ENCODE assay signal across 27 cellular contexts in genomic region chr2:128332091-128332634, GRCh38.
"Had no signal": no experiment of that assay in that cellular context is flagged by ENCODE, and none has a peak within 500 bp of the region (broad histone marks: within the 10 kb centered on the region; RNA-seq: fewer than 3 reads in every experiment).

No MANE protein-coding gene starts in this region.

- H3K4me3 ChIP-seq: colonic mucosa, left ventricle myocardium inferior, lower lobe of right lung, smooth muscle cell, suprapubic skin, transverse colon, upper lobe of right lung, uterus had no signal

- H3K27ac ChIP-seq: colonic mucosa, left ventricle myocardium inferior, lower lobe of right lung, neutrophil, parathyroid adenoma, suprapubic skin, transverse colon, upper lobe of right lung, uterus had no signal

- H3K9me3 ChIP-seq: colonic mucosa had no signal

- DNase-seq: colonic mucosa; effector memory CD4-positive, alpha-beta T cell; hypothalamus; immature natural killer cell; islet precursor cell; kidney glomerular epithelial cell; left colon; left ventricle myocardium inferior; lower lobe of right lung; naive thymus-derived CD8-positive, alpha-beta T cell; stimulated activated CD4-positive, alpha-beta T cell treated with anti-CD3 and anti-CD28 coated beads, Interleukin-12 subunit alpha, Interleukin-12 subunit beta, amount 100 ng/mL, for 4 hours; stimulated activated CD4-positive, alpha-beta T cell treated with anti-CD3 and anti-CD28 coated beads, Interleukin-1b, Interleukin-23, amount 100 ng/mL, for 48 hours; stimulated activated CD4-positive, alpha-beta T cell treated with anti-CD3 and anti-CD28 coated beads, Interleukin-4, amount 100 ng/mL, for 1 hour; stimulated activated CD8-positive, alpha-beta memory T cell treated with anti-CD3 and anti-CD28 coated beads, Interleukin-4, amount 100 ng/mL, for 48 hours; stimulated activated naive CD4-positive, alpha-beta T cell; stimulated activated naive CD8-positive, alpha-beta T cell treated with anti-CD3 and anti-CD28 coated beads, Interleukin-15, amount 100 ng/mL, for 72 hours; transverse colon; upper lobe of right lung; uterus had no signal

- H3K4me1 Mint-ChIP-seq: immature natural killer cell; naive thymus-derived CD8-positive, alpha-beta T cell; neural crest cell had no signal

- H3K27ac Mint-ChIP-seq: dendritic cell treated with granulocyte-macrophage colony-stimulating factor and Interleukin-4, amounts not matched to agents 40 ng/mL and 50 ng/mL, for 4 days; immature natural killer cell; naive thymus-derived CD8-positive, alpha-beta T cell; progenitor cell of endocrine pancreas; stimulated activated naive CD8-positive, alpha-beta T cell treated with anti-CD3 and anti-CD28 coated beads, Interleukin-15, amount 100 ng/mL, for 72 hours had no signal

- H3K27me3 ChIP-seq: colonic mucosa, neutrophil, suprapubic skin, transverse colon, upper lobe of right lung, uterus had no signal

- H3K4me1 ChIP-seq: colonic mucosa, left ventricle myocardium inferior, lower lobe of right lung, parathyroid adenoma, suprapubic skin, transverse colon, upper lobe of right lung, uterus had no signal

- H3K36me3 ChIP-seq: colonic mucosa, left ventricle myocardium inferior, lower lobe of right lung, neutrophil, suprapubic skin, transverse colon, upper lobe of right lung, uterus had no signal

- H3K27me3 Mint-ChIP-seq: progenitor cell of endocrine pancreas had no signal

- ATAC-seq: left colon; lower lobe of right lung; naive thymus-derived CD8-positive, alpha-beta T cell; sciatic nerve; stimulated activated naive CD8-positive, alpha-beta T cell treated with anti-CD3 and anti-CD28 coated beads, Interleukin-15, amount 100 ng/mL, for 72 hours; upper lobe of right lung had no signal

- H3K9ac ChIP-seq: parathyroid adenoma had no signal

- H3K4me3 Mint-ChIP-seq: dendritic cell treated with granulocyte-macrophage colony-stimulating factor and Interleukin-4, amounts not matched to agents 40 ng/mL and 50 ng/mL, for 4 days; immature natural killer cell; naive thymus-derived CD8-positive, alpha-beta T cell; neural crest cell; stimulated activated naive CD8-positive, alpha-beta T cell treated with anti-CD3 and anti-CD28 coated beads, Interleukin-15, amount 100 ng/mL, for 72 hours had no signal
